In genomic region chr12:50563434-50563787, GRCh38 we compare ENCODE assay signal across 21 cellular contexts.
"Had no signal": no experiment of that assay in that cellular context is flagged by ENCODE, and none has a peak within 500 bp of the region (broad histone marks: within the 10 kb centered on the region; RNA-seq: fewer than 3 reads in every experiment).

No MANE protein-coding gene starts in this region.

- H3K9me3 ChIP-seq: esophagus muscularis mucosa, upper lobe of right lung had no signal

- H3K27ac Mint-ChIP-seq: activated CD8-positive, alpha-beta memory T cell treated with anti-CD3 and anti-CD28 coated beads, Interleukin-2, amount 10 ng/mL, durations not matched to agents 7 days and 5 days; stimulated activated naive CD8-positive, alpha-beta T cell treated with anti-CD3 and anti-CD28 coated beads, Interleukin-15, Interleukin-2, amounts not matched to agents 100 ng/mL and 50 ng/mL, for 24 hours had no signal

- DNase-seq: activated CD4-positive, alpha-beta T cell treated with anti-CD3 and anti-CD28 coated beads, Interleukin-2, amount 50 U/mL, for 48 hours; activated CD8-positive, alpha-beta memory T cell treated with anti-CD3 and anti-CD28 coated beads, Interleukin-2, amount 10 ng/mL, durations not matched to agents 7 days and 5 days; activated effector memory CD4-positive, alpha-beta T cell treated with anti-CD3 and anti-CD28 coated beads, Interleukin-2, amount 50 U/mL, for 16 hours; activated T-cell treated with anti-CD3 and anti-CD28 coated beads, Interleukin-2, amount 50 U/mL, for 1 hour; caudate nucleus; islet precursor cell; left ventricle myocardium superior; mesenchymal stem cell; occipital lobe; right cardiac atrium; stimulated activated CD4-positive, alpha-beta T cell treated with anti-CD3 and anti-CD28 coated beads, Interleukin-4, amount 100 ng/mL, for 24 hours; T-helper 1 cell; upper lobe of right lung had no signal

- H3K36me3 ChIP-seq: esophagus muscularis mucosa, upper lobe of right lung had no signal

- H3K9me3 Mint-ChIP-seq: natural killer cell treated with Interleukin-12 subunit alpha and Interleukin-12 subunit beta and Interleukin-15 and Interleukin-18, amount 100 ng/mL, for 72 hours; stimulated activated naive CD8-positive, alpha-beta T cell treated with anti-CD3 and anti-CD28 coated beads, Interleukin-15, Interleukin-2, amounts not matched to agents 100 ng/mL and 50 ng/mL, for 24 hours had no signal

- H3K27ac ChIP-seq: esophagus muscularis mucosa, hepatocyte, upper lobe of right lung, VCaP had no signal

- H3K4me3 ChIP-seq: esophagus muscularis mucosa, hepatocyte, skin epidermis, upper lobe of right lung had no signal

- H3K27me3 ChIP-seq: esophagus muscularis mucosa, hepatocyte, upper lobe of right lung had no signal

- H3K4me3 Mint-ChIP-seq: activated CD8-positive, alpha-beta memory T cell treated with anti-CD3 and anti-CD28 coated beads, Interleukin-2, amount 10 ng/mL, durations not matched to agents 7 days and 5 days; natural killer cell treated with Interleukin-12 subunit alpha and Interleukin-12 subunit beta and Interleukin-15 and Interleukin-18, amount 100 ng/mL, for 72 hours; stimulated activated naive CD8-positive, alpha-beta T cell treated with anti-CD3 and anti-CD28 coated beads, Interleukin-15, Interleukin-2, amounts not matched to agents 100 ng/mL and 50 ng/mL, for 24 hours had no signal

- H2AFZ ChIP-seq: hepatocyte had no signal

- ATAC-seq: activated CD8-positive, alpha-beta memory T cell treated with anti-CD3 and anti-CD28 coated beads, Interleukin-2, amount 10 ng/mL, durations not matched to agents 7 days and 5 days; activated naive CD4-positive, alpha-beta T cell treated with anti-CD3 and anti-CD28 coated beads, Interleukin-2, amount 50 U/mL, for 72 hours; left ventricle myocardium superior; natural killer cell treated with Interleukin-12 subunit alpha and Interleukin-12 subunit beta and Interleukin-15 and Interleukin-18, amount 100 ng/mL, for 72 hours; right cardiac atrium; upper lobe of right lung had no signal

- H3K27me3 Mint-ChIP-seq: activated CD8-positive, alpha-beta memory T cell treated with anti-CD3 and anti-CD28 coated beads, Interleukin-2, amount 10 ng/mL, durations not matched to agents 7 days and 5 days; natural killer cell treated with Interleukin-12 subunit alpha and Interleukin-12 subunit beta and Interleukin-15 and Interleukin-18, amount 100 ng/mL, for 72 hours; progenitor cell of endocrine pancreas; stimulated activated naive CD8-positive, alpha-beta T cell treated with anti-CD3 and anti-CD28 coated beads, Interleukin-15, Interleukin-2, amounts not matched to agents 100 ng/mL and 50 ng/mL, for 24 hours had no signal

- H3K4me2 ChIP-seq: hepatocyte had no signal

- H3K36me3 Mint-ChIP-seq: natural killer cell treated with Interleukin-12 subunit alpha and Interleukin-12 subunit beta and Interleukin-15 and Interleukin-18, amount 100 ng/mL, for 72 hours had no signal
